ENCODE assay signal across 26 cellular contexts in genomic region chr2:67627456-67627855, GRCh38.
"Had no signal": no experiment of that assay in that cellular context is flagged by ENCODE, and none has a peak within 500 bp of the region (broad histone marks: within the 10 kb centered on the region; RNA-seq: fewer than 3 reads in every experiment).

No MANE protein-coding gene starts in this region.

- H3K36me3 ChIP-seq: ascending aorta, breast epithelium, MG63 had no signal

- H3K27ac ChIP-seq: ascending aorta, body of pancreas, breast epithelium, SK-N-MC had no signal

- DNase-seq: activated CD4-positive, alpha-beta T cell treated with anti-CD3 and anti-CD28 coated beads, Interleukin-2, amount 10 ng/mL, durations not matched to agents 24 days and 14 days; activated CD4-positive, alpha-beta T cell treated with anti-CD3 and anti-CD28 coated beads, Interleukin-2, amount 50 U/mL, for 4 hours; activated CD8-positive, alpha-beta T cell treated with anti-CD3 and anti-CD28 coated beads for 36 hours; activated effector memory CD4-positive, alpha-beta T cell treated with anti-CD3 and anti-CD28 coated beads, Interleukin-2, amount 50 U/mL, for 16 hours; activated naive CD4-positive, alpha-beta T cell; activated naive CD4-positive, alpha-beta T cell treated with anti-CD3 and anti-CD28 coated beads, Interleukin-2, amount 50 U/mL, for 16 hours; activated naive CD8-positive, alpha-beta T cell treated with anti-CD3 and anti-CD28 coated beads for 36 hours; activated T-cell treated with anti-CD3 and anti-CD28 coated beads, Interleukin-2, amount 50 U/mL, for 1 hour; activated T-cell treated with anti-CD3 and anti-CD28 coated beads, Interleukin-2, amount 50 U/mL, for 72 hours; amygdala; body of pancreas; Kasumi-1; KG1; MG63; NCI-H1048; NCI-H1105 treated with DMSO at 0.1 percent for 48 hours; NCI-H1436; NCI-H1694; NCI-H1930; NCI-H2081 treated with DMSO at 0.1 percent for 48 hours; SHP77 treated with DMSO at 0.1 percent for 48 hours had no signal

- ATAC-seq: activated CD8-positive, alpha-beta T cell treated with anti-CD3 and anti-CD28 coated beads for 36 hours; activated T-cell treated with anti-CD3 and anti-CD28 coated beads, Interleukin-2, amount 50 U/mL, for 72 hours; activated T-helper 17 cell treated with anti-CD3 and anti-CD28 coated beads, Interleukin-2, amount 50 U/mL, for 72 hours; body of pancreas; Panc1 had no signal

- H3K9me3 ChIP-seq: ascending aorta, body of pancreas, breast epithelium, MG63 had no signal

- H3K4me3 ChIP-seq: ascending aorta, body of pancreas, breast epithelium, MG63, SK-N-MC had no signal

- H3K4me1 ChIP-seq: ascending aorta, body of pancreas, breast epithelium had no signal

- H3K27me3 ChIP-seq: ascending aorta, body of pancreas, breast epithelium, MG63 had no signal
